ENCODE assay signal across 8 cellular contexts in the genomic region with DNA sequence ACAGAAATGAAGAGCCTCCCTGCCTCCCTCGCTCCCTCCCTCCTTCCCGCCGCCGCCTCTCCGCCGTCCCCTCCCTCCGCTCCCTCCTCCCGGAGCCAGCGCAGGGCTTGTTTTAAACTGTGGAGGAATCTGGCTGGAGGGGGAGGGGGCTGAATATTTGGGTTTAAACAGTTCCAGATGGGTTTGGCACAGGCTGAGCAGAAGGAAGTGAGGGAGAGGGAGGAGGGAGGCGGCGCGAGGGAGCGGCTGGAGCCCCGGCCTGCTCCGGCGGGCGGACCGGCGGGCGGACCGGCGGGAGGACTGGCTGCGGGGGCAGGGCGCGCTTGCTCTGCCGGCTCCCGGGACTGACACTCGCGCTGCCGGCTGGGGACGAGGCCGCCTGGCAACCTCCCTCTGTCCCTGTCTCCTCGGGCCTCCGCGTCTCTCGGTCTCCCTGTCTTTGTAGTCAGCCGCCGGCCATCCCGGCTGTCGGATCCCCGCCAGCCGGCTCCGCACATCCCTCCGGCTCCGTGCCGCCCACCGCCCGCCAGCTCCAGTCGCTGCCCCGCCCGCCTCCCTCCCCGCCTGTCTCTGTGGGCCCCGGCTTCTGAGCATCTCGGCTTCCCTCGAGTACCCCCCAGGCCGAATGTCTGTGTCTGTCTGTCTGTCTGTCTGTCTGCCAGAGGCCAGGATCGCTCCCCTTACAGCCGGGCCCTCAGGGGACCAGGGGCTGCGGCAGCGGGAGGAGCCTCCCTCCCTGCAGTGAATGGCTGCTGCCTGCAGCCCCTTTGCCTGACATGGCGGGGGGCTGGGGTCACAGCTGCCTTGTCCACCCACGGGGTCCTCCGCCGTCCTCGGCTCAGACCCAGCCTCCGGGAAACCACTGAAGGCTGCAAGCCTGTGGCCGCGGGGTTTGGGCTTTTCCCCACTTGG. TPM values are rescaled to one million over a fixed set of nuclear protein-coding genes. Genes with fewer than 3 reads are reported as not detected.
DNase-seq lines count a peak whose midpoint lies in the region; ATAC-seq and TF ChIP-seq lines count a peak whose summit lies in the region.

No MANE protein-coding gene starts in this region.

- H3K4me3 ChIP-seq in fibroblast of pulmonary artery (replicated peaks; ENCODE audit: low read depth, low read length), result peak overlapping the region; percentile 46

- no peaks in the 10 kb centered on the region for H3K9me3 ChIP-seq in CD4-positive, alpha-beta T cell (ENCODE audit: control insufficient read depth, low read length)

- H3K4me3 Mint-ChIP-seq in CD4-positive, alpha-beta T cell, result no peak overlapping the region
- no peak overlapping the region for H3K4me3 Mint-ChIP-seq in activated CD8-positive, alpha-beta T cell treated with anti-CD3 and anti-CD28 coated beads for 36 hours
- H3K4me3 Mint-ChIP-seq in type B pancreatic cell, result peak overlapping the region; percentile 84

- no peak overlapping the region for H3K27ac Mint-ChIP-seq in CD4-positive, alpha-beta T cell
- H3K27ac Mint-ChIP-seq in activated CD8-positive, alpha-beta T cell treated with anti-CD3 and anti-CD28 coated beads for 36 hours, result no peak overlapping the region
- H3K27ac Mint-ChIP-seq in type B pancreatic cell, result peak overlapping the region; percentile 96

- H3K27me3 Mint-ChIP-seq in CD4-positive, alpha-beta T cell, result peaks cover 51% of the 10 kb centered on the region
- H3K27me3 Mint-ChIP-seq in activated CD8-positive, alpha-beta T cell treated with anti-CD3 and anti-CD28 coated beads for 36 hours, result peaks cover 28% of the 10 kb centered on the region
- H3K27me3 Mint-ChIP-seq in type B pancreatic cell, result no peaks in the 10 kb centered on the region

- no peaks in the 10 kb centered on the region for H3K36me3 Mint-ChIP-seq in CD4-positive, alpha-beta T cell (ENCODE audit: low read depth)
- no peaks in the 10 kb centered on the region for H3K36me3 Mint-ChIP-seq in activated CD8-positive, alpha-beta T cell treated with anti-CD3 and anti-CD28 coated beads for 36 hours (ENCODE audit: low read depth)
- peaks cover 15% of the 10 kb centered on the region for H3K36me3 Mint-ChIP-seq in type B pancreatic cell

- DNase-seq in CD4-positive, alpha-beta T cell, result no peak
- peak; percentile 24 for DNase-seq in activated CD8-positive, alpha-beta T cell treated with anti-CD3 and anti-CD28 coated beads for 36 hours
- peak; percentile 90 for DNase-seq in fibroblast of pulmonary artery (ENCODE audit: low read depth)
- peak; percentile 94 for DNase-seq in myocyte (ENCODE audit: low read depth)
- peak; percentile 87 for DNase-seq in type B pancreatic cell (ENCODE audit: extremely low spot score, unreplicated experiment)

- H3K27ac ChIP-seq in CD4-positive, alpha-beta T cell (ENCODE audit: low read depth, low read length), result no peak overlapping the region

- H3K9me3 Mint-ChIP-seq in CD4-positive, alpha-beta T cell, result no peaks in the 10 kb centered on the region
- H3K9me3 Mint-ChIP-seq in activated CD8-positive, alpha-beta T cell treated with anti-CD3 and anti-CD28 coated beads for 36 hours, result no peaks in the 10 kb centered on the region
- no peaks in the 10 kb centered on the region for H3K9me3 Mint-ChIP-seq in type B pancreatic cell

- CTCF ChIA-PET in CD4-positive, alpha-beta T cell (lab: Charles Lee), result no interaction called here
- CTCF ChIA-PET in activated CD8-positive, alpha-beta T cell treated with anti-CD3 and anti-CD28 coated beads for 36 hours (lab: Charles Lee), result interaction anchor here (1.6 kb wide), 1 partner anchor 8 kb away, joined by 10 read pairs; a partner anchor contains a TSS

- POLR2A ChIA-PET in CD4-positive, alpha-beta T cell (lab: Charles Lee), result no interaction called here
- POLR2A ChIA-PET in activated CD8-positive, alpha-beta T cell treated with anti-CD3 and anti-CD28 coated beads for 36 hours (lab: Charles Lee), result no interaction called here

- TF ChIP-seq EP300 in Ishikawa (IDR thresholded peaks at IDR 0.05; ENCODE audit: borderline replicate concordance), result peak; percentile 33; the same call in 1 of the 2 replicates

- intact Hi-C loops in CD4-positive, alpha-beta T cell (cut with DNase I, micrococcal nuclease), result no loop called here
- intact Hi-C loops in activated CD8-positive, alpha-beta T cell treated with anti-CD3 and anti-CD28 coated beads for 36 hours (cut with micrococcal nuclease), result no loop called here

- H3K27me3 ChIP-seq in CD4-positive, alpha-beta T cell (ENCODE audit: control insufficient read depth, insufficient read depth, low read length), result peaks cover 21% of the 10 kb centered on the region

- peak; percentile 46 for ATAC-seq in CD4-positive, alpha-beta T cell (ENCODE audit: poor library complexity)
- ATAC-seq in activated CD8-positive, alpha-beta T cell treated with anti-CD3 and anti-CD28 coated beads for 36 hours, result peak; percentile 54
- ATAC-seq in HG03196 (IDR thresholded peaks at IDR 0.05; ENCODE audit: unreplicated experiment), result no peak
- ATAC-seq in HG03025 (IDR thresholded peaks at IDR 0.05; ENCODE audit: low FRiP score, unreplicated experiment), result no peak

- peaks cover 16% of the 10 kb centered on the region for H3K4me1 Mint-ChIP-seq in CD4-positive, alpha-beta T cell (ENCODE audit: low read depth)
- peaks cover 2% of the 10 kb centered on the region for H3K4me1 Mint-ChIP-seq in activated CD8-positive, alpha-beta T cell treated with anti-CD3 and anti-CD28 coated beads for 36 hours (ENCODE audit: low read depth)
- peaks cover 59% of the 10 kb centered on the region for H3K4me1 Mint-ChIP-seq in type B pancreatic cell (ENCODE audit: unreplicated experiment)

- no peak for TF ChIP-seq CTCF in CD4-positive, alpha-beta T cell (IDR thresholded peaks at IDR 0.05)
- no peak for TF ChIP-seq CTCF in activated CD8-positive, alpha-beta T cell treated with anti-CD3 and anti-CD28 coated beads for 36 hours (IDR thresholded peaks at IDR 0.05)
- TF ChIP-seq CTCF in fibroblast of pulmonary artery (IDR thresholded peaks at IDR 0.05; ENCODE audit: low read length, missing control alignments) (no peak), type B pancreatic cell (conservative IDR thresholded peaks at IDR 0.05) (no peak)

- peak; percentile 8; the same call in 1 of the 2 replicates for TF ChIP-seq RAD21 in Ishikawa (IDR thresholded peaks at IDR 0.05; ENCODE audit: low read depth)

TF ChIP-seq in Ishikawa, 13 proteins besides CTCF, POLR2A, EP300 and RAD21:
- TF ChIP-seq CREB1 (IDR thresholded peaks at IDR 0.05; ENCODE audit: low read depth) (no peak), EGR1 (IDR thresholded peaks at IDR 0.05) (peak; percentile 56; the same call in 1 of the 2 replicates), TEAD4 (IDR thresholded peaks at IDR 0.05) (peak; percentile 22; the same call in 1 of the 2 replicates), YY1 (IDR thresholded peaks at IDR 0.05; ENCODE audit: low read depth) (no peak), ZBTB7A (IDR thresholded peaks at IDR 0.05; ENCODE audit: low read depth) (peak; percentile 66), TCF12 (IDR thresholded peaks at IDR 0.05; ENCODE audit: low read depth) (peak; percentile 63), CEBPB (IDR thresholded peaks at IDR 0.05) (no peak), FOXM1 (IDR thresholded peaks at IDR 0.05; ENCODE audit: borderline replicate concordance, low read depth) (no peak), NFIC (IDR thresholded peaks at IDR 0.05) (peak; percentile 58)
- TF ChIP-seq, protein P1, sequence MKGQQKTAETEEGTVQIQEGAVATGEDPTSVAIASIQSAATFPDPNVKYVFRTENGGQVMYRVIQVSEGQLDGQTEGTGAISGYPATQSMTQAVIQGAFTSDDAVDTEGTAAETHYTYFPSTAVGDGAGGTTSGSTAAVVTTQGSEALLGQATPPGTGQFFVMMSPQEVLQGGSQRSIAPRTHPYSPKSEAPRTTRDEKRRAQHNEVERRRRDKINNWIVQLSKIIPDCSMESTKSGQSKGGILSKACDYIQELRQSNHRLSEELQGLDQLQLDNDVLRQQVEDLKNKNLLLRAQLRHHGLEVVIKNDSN (IDR thresholded peaks at IDR 0.05), result peak; percentile 15; the same call in 1 of the 2 replicates
- TF ChIP-seq, protein P2, sequence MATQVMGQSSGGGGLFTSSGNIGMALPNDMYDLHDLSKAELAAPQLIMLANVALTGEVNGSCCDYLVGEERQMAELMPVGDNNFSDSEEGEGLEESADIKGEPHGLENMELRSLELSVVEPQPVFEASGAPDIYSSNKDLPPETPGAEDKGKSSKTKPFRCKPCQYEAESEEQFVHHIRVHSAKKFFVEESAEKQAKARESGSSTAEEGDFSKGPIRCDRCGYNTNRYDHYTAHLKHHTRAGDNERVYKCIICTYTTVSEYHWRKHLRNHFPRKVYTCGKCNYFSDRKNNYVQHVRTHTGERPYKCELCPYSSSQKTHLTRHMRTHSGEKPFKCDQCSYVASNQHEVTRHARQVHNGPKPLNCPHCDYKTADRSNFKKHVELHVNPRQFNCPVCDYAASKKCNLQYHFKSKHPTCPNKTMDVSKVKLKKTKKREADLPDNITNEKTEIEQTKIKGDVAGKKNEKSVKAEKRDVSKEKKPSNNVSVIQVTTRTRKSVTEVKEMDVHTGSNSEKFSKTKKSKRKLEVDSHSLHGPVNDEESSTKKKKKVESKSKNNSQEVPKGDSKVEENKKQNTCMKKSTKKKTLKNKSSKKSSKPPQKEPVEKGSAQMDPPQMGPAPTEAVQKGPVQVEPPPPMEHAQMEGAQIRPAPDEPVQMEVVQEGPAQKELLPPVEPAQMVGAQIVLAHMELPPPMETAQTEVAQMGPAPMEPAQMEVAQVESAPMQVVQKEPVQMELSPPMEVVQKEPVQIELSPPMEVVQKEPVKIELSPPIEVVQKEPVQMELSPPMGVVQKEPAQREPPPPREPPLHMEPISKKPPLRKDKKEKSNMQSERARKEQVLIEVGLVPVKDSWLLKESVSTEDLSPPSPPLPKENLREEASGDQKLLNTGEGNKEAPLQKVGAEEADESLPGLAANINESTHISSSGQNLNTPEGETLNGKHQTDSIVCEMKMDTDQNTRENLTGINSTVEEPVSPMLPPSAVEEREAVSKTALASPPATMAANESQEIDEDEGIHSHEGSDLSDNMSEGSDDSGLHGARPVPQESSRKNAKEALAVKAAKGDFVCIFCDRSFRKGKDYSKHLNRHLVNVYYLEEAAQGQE (IDR thresholded peaks at IDR 0.05; ENCODE audit: low read depth), result no peak
- TF ChIP-seq, protein P3, sequence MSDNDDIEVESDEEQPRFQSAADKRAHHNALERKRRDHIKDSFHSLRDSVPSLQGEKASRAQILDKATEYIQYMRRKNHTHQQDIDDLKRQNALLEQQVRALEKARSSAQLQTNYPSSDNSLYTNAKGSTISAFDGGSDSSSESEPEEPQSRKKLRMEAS (IDR thresholded peaks at IDR 0.05), result peak; percentile 62

RNA-seq across cellular contexts. Expression of a gene that starts 7.6 kb away (rescaled TPM):
- under 1 TPM; 0.19 to 0.22 TPM for total RNA-seq in CD4-positive, alpha-beta T cell
- total RNA-seq in activated CD8-positive, alpha-beta T cell treated with anti-CD3 and anti-CD28 coated beads for 36 hours, result under 1 TPM in 1 of 2 experiments, not detected in 1; 0.07 TPM
- total RNA-seq in myocyte (23.2 and 23.6 TPM in 2 replicates), type B pancreatic cell (ENCODE audit: low replicate concordance) (57.7 and 65.0 TPM in 2 replicates)
- 20.7 TPM for polyA plus RNA-seq in myocyte (2012)

Comparison
In these comparisons a context has a peak if more than half of its experiments do, and no peak if none do; other contexts are left out.
1. ATAC-seq: peak in CD4-positive, alpha-beta T cell (single experiment) and activated CD8-positive, alpha-beta T cell treated with anti-CD3 and anti-CD28 coated beads for 36 hours (single experiment); none in HG03196 (single experiment) and HG03025 (single experiment).
2. DNase-seq: peak in activated CD8-positive, alpha-beta T cell treated with anti-CD3 and anti-CD28 coated beads for 36 hours (single experiment), fibroblast of pulmonary artery (single experiment), myocyte (single experiment) and type B pancreatic cell (single experiment); none in CD4-positive, alpha-beta T cell (0 of 10).
3. RNA of a gene that starts 7.6 kb away (total RNA-seq): 57.7 to 65.0 TPM in type B pancreatic cell and 23.2 to 23.6 TPM in myocyte; 0.19 to 0.22 TPM in CD4-positive, alpha-beta T cell and 0.07 TPM in activated CD8-positive, alpha-beta T cell treated with anti-CD3 and anti-CD28 coated beads for 36 hours; every median in the first group is over 10 times any median in the second.